Comparison of ENCODE assay signal across 8 cellular contexts in the genomic region with DNA sequence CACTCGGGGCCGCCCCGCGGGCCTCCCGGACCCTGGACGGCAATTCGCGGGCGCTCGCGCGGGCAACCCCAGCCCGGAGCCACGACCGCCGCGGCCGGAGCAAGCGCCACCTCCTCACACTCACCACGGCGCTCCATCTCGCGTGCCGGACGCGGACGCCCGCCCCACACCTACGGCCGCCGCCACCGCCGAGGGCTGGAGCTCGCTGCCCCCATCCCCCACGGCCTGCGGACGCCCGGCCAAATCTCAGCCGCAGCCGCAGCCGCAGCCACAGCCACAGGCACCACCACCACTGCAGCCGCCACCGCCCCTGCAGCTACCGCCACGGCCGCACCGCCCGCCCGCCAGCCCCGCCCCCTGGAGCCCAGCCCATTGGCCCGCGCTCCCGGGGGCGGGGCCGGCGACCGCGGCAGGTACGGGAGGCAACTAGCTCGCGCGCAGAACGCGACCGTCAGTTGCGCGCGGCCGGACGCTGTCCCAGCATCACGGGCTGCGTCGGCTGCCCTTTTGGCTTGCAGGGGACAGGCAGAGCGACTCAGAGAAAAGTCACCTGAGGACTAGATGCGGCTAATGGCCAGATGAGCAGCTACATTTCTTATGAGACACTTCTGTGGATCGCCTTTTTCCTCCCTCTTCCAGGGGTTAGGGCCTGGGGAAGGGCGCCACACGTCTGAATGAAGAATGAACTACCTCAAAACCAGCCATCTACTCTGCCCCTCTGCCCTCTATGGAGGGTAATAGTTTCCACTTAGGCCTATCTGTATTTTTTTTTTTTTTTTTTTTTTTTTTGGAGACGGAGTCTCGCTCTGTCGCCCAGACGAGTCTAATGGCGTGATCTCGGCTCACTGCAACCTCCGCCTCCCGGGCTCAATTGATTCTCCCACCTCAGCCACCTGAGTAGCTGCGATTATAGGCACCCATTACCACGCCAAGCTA. TPM values are rescaled to one million over a fixed set of nuclear protein-coding genes. Genes with fewer than 3 reads are reported as not detected.
DNase-seq lines count a peak whose midpoint lies in the region; ATAC-seq and TF ChIP-seq lines count a peak whose summit lies in the region.

TSS of gene ARHGAP29 (minus strand) at position 294 of the 936 bp plus-strand sequence. CDS start 5,973 bp downstream, outside the sequence.

- DNase-seq in activated CD4-positive, CD25-positive, alpha-beta regulatory T cell (lab: John Stamatoyannopoulos, UW) = no peak
- DNase-seq in NCI-H2196 treated with DMSO at 0.1 percent for 48 hours (lab: John Stamatoyannopoulos, UW; ENCODE audit: unreplicated experiment) (peak; percentile 68), activated T-cell treated with anti-CD3 and anti-CD28 coated beads for 1 hour (ENCODE audit: low read depth) (peak; percentile 5), erythroblast (lab: John Stamatoyannopoulos, UW) (peak; percentile 68 to 78), stomach (peak; percentile 88)

- intact Hi-C loops in stomach (cut with DNase I; ENCODE audit: low total_unique reads) = loop anchor here (10.0 kb wide), 3 partner anchors 97 to 203 kb away; no protein-coding TSS in a partner anchor

- no peaks in the 10 kb centered on the region for H3K9me3 ChIP-seq in muscle layer of colon (ENCODE audit: low read length)
- H3K9me3 ChIP-seq in stomach = no peaks in the 10 kb centered on the region

- WGBS in stomach, 5 donors = 5 to 12% (median 8%) methylated on average over 42 to 88 of the region's 88 CpGs

- H3K27me3 ChIP-seq in muscle layer of colon (ENCODE audit: control insufficient read depth in 1 of 2, insufficient read depth in 2 of 2, low read length in 2 of 2) = peaks cover 4 to 12% of the 10 kb centered on the region in 2 donors
- peaks cover 0 to 21% (median 0%) of the 10 kb centered on the region in 3 donors for H3K27me3 ChIP-seq in stomach

- H3K4me1 ChIP-seq in muscle layer of colon (ENCODE audit: insufficient read depth, low read length) (no peaks in the 10 kb centered on the region), stomach (peaks cover 0 to 53% (median 23%) of the 10 kb centered on the region in 4 donors)

- H3K9ac ChIP-seq in muscle layer of colon (ENCODE audit: low read length) = no peak within 1 kb of the TSS

- H3K27ac ChIP-seq in muscle layer of colon (ENCODE audit: low read depth, low read length) (peak within 1 kb of the TSS; percentile 57), stomach (peak within 1 kb of the TSS; percentile 87 to 98 (median 95))

- H3K4me3 ChIP-seq in muscle layer of colon (ENCODE audit: low read depth in 1 of 2, low read length in 2 of 2) = peak within 1 kb of the TSS; percentile 58 to 70
- peak within 1 kb of the TSS; percentile 57 to 88 (median 86) for H3K4me3 ChIP-seq in stomach

- no peak for TF ChIP-seq EP300 in stomach (IDR thresholded peaks at IDR 0.05)

- peak in 1 of 7 experiments; percentile 1 for TF ChIP-seq CTCF in stomach (IDR thresholded peaks at IDR 0.05)

- TF ChIP-seq POLR2A in erythroblast (IDR thresholded peaks at IDR 0.05; ENCODE audit: low read length) (no peak), stomach (IDR thresholded peaks at IDR 0.05) (no peak)

- H3K36me3 ChIP-seq in muscle layer of colon (ENCODE audit: insufficient read depth, low read length) (no peaks in the 10 kb centered on the region), stomach (no peaks in the 10 kb centered on the region)

- peak; percentile 72 to 76 for ATAC-seq in activated CD4-positive, CD25-positive, alpha-beta regulatory T cell treated with anti-CD3 and anti-CD28 coated beads, Interleukin-2, amount 50 U/mL, for 24 hours
- peak; percentile 94 for ATAC-seq in HG02885 (IDR thresholded peaks at IDR 0.05; ENCODE audit: poor library complexity, unreplicated experiment)

RNA-seq across cellular contexts. Expression of gene ARHGAP29, which starts in this region (rescaled TPM):
- 10 to 100 TPM in 4 of 5 donors, 1 to 10 TPM in 1; 8.1 to 90.9 (median 30.1) TPM for total RNA-seq in stomach
- 1 to 10 TPM; 4.4 to 8.9 (median 5.4) TPM for polyA plus RNA-seq in stomach

Comparison
In these comparisons a context has a peak if more than half of its experiments do, and no peak if none do; other contexts are left out.
1. DNase-seq: peak in NCI-H2196 treated with DMSO at 0.1 percent for 48 hours (single experiment), activated T-cell treated with anti-CD3 and anti-CD28 coated beads for 1 hour (single experiment), erythroblast (2 of 2) and stomach (single experiment); none in activated CD4-positive, CD25-positive, alpha-beta regulatory T cell (0 of 4).